In genomic region chr15:76199106-76200082, GRCh38 we compare ENCODE assay signal across 11 cellular contexts.
A peak's percentile ranks its signal among the peaks of the same experiment; 100 is the strongest.
DNase-seq lines count a peak whose midpoint lies in the region; ATAC-seq lines count a peak whose summit lies in the region.
"Had no signal": no experiment of that assay in that cellular context is flagged by ENCODE, and none has a peak within 500 bp of the region (broad histone marks: within the 10 kb centered on the region; RNA-seq: fewer than 3 reads in every experiment).

No MANE protein-coding gene starts in this region.

- WGBS in aorta, 2 donors = 34 to 43% methylated on average over 18 to 19 of the region's 19 CpGs

- H3K4me1 ChIP-seq in aorta (ENCODE audit: control insufficient read depth in 1 of 2, insufficient read depth in 2 of 2, low read length in 2 of 2) = no peaks in the 10 kb centered on the region

- H3K27ac ChIP-seq in aorta (ENCODE audit: low read depth in 1 of 2, low read length in 2 of 2) = peak overlapping the region in 1 of 2 donors; percentile 45
- H3K27ac ChIP-seq: BLaER1 treated with 17β-estradiol and CSF1 and Interleukin-3, amounts not matched to agents 10 nM and 100 nM; Peyer's patch had no signal

- H3K4me3 ChIP-seq in aorta (ENCODE audit: low read length in 2 of 2) = no peak overlapping the region
- H3K4me3 ChIP-seq: BLaER1 treated with 17β-estradiol and CSF1 and Interleukin-3, amounts not matched to agents 10 nM and 100 nM; Peyer's patch had no signal

- no peaks in the 10 kb centered on the region for H3K9me3 ChIP-seq in aorta (ENCODE audit: control insufficient read depth, low read length)
- H3K9me3 ChIP-seq: BLaER1 treated with 17β-estradiol and CSF1 and Interleukin-3, amounts not matched to agents 10 nM and 100 nM; Peyer's patch had no signal

- H3K27me3 ChIP-seq in aorta (ENCODE audit: control insufficient read depth in 1 of 2, insufficient read depth in 2 of 2, low read length in 1 of 2) = no peaks in the 10 kb centered on the region
- H3K27me3 ChIP-seq: BLaER1 treated with 17β-estradiol and CSF1 and Interleukin-3, amounts not matched to agents 10 nM and 100 nM; Peyer's patch had no signal

- no peaks in the 10 kb centered on the region for H3K36me3 ChIP-seq in aorta (ENCODE audit: control insufficient read depth in 1 of 2, insufficient read depth in 2 of 2, low read length in 1 of 2)
- H3K36me3 ChIP-seq: BLaER1 treated with 17β-estradiol and CSF1 and Interleukin-3, amounts not matched to agents 10 nM and 100 nM had no signal

- intact Hi-C loops in Right ventricle myocardium superior (cut with DNase I) (no loop called here), Right ventricle myocardium inferior (cut with DNase I) (loop anchor here (10.0 kb wide), 1 partner anchor 665 kb away; no protein-coding TSS in a partner anchor), aorta (cut with DNase I) (loop anchor here in 1 of 2 donors (10.0 kb wide), 1 partner anchor 85 kb away; no protein-coding TSS in a partner anchor)

- ATAC-seq in Right ventricle myocardium superior (ENCODE audit: poor library complexity) (peak; percentile 53), Right ventricle myocardium inferior (no peak), left lobe of liver (peak; percentile 45), aorta (ENCODE audit: low FRiP score) (peak; percentile 20), HG03432 (IDR thresholded peaks at IDR 0.05; ENCODE audit: unreplicated experiment) (no peak)

- DNase-seq in Right ventricle myocardium superior (peak; percentile 71), Right ventricle myocardium inferior (ENCODE audit: missing footprints) (no peak), cerebellum (ENCODE audit: low spot score) (peak; percentile 70), left lobe of liver (ENCODE audit: low spot score) (no peak), aorta (peak; percentile 90 to 93), putamen (ENCODE audit: low spot score) (no peak), SHP77 treated with DMSO at 0.1 percent for 48 hours (lab: John Stamatoyannopoulos, UW) (no peak)
- DNase-seq: NCI-H2029 had no signal

Comparison
In these comparisons a context has a peak if more than half of its experiments do, and no peak if none do; other contexts are left out.
1. ATAC-seq: peak in Right ventricle myocardium superior (single experiment), left lobe of liver (single experiment) and aorta (single experiment); none in Right ventricle myocardium inferior (single experiment) and HG03432 (single experiment).
2. DNase-seq: peak in Right ventricle myocardium superior (single experiment), cerebellum (single experiment) and aorta (2 of 2); none in Right ventricle myocardium inferior (single experiment), left lobe of liver (single experiment), putamen (single experiment) and SHP77 treated with DMSO at 0.1 percent for 48 hours (single experiment).